Comparison of ENCODE assay signal across 15 cellular contexts in genomic region chr7:107971613-107972012, GRCh38. TPM values are rescaled to one million over a fixed set of nuclear protein-coding genes. Genes with fewer than 3 reads are reported as not detected.
DNase-seq lines count a peak whose midpoint lies in the region; ATAC-seq, FAIRE-seq and TF ChIP-seq lines count a peak whose summit lies in the region.
"Had no signal": no experiment of that assay in that cellular context is flagged by ENCODE, and none has a peak within 500 bp of the region (broad histone marks: within the 10 kb centered on the region; RNA-seq: fewer than 3 reads in every experiment).

No MANE protein-coding gene starts in this region.

- no peak for TF ChIP-seq CTCF in astrocyte (IDR thresholded peaks at IDR 0.05; ENCODE audit: insufficient read depth, low read depth, low read length)

- H3K9me3 ChIP-seq in astrocyte (ENCODE audit: insufficient read depth, low read depth, low read length) = no peaks in the 10 kb centered on the region

- peak overlapping the region; percentile 25 for H3K9ac ChIP-seq in astrocyte (ENCODE audit: low read length)
- no peak overlapping the region for H3K9ac ChIP-seq in rectal smooth muscle tissue (ENCODE audit: low read length)

- H4K20me1 ChIP-seq in astrocyte (ENCODE audit: insufficient read depth, low read length) = peaks cover 73% of the 10 kb centered on the region

- H3K36me3 Mint-ChIP-seq in astrocyte (ENCODE audit: low read depth, unreplicated experiment) = peaks cover 27% of the 10 kb centered on the region
- H3K36me3 Mint-ChIP-seq in activated CD8-positive, alpha-beta T cell treated with anti-CD3 and anti-CD28 coated beads, Interleukin-2, amount 10 ng/mL, durations not matched to agents 7 days and 5 days (ENCODE audit: low read depth) = no peaks in the 10 kb centered on the region
- H3K36me3 Mint-ChIP-seq: memory B cell had no signal

- no peaks in the 10 kb centered on the region for H3K27me3 Mint-ChIP-seq in astrocyte (ENCODE audit: low read depth, unreplicated experiment)
- H3K27me3 Mint-ChIP-seq in activated CD8-positive, alpha-beta T cell treated with anti-CD3 and anti-CD28 coated beads, Interleukin-2, amount 10 ng/mL, durations not matched to agents 7 days and 5 days (ENCODE audit: low read depth) = peaks cover 9% of the 10 kb centered on the region
- H3K27me3 Mint-ChIP-seq: activated naive CD8-positive, alpha-beta T cell treated with anti-CD3 and anti-CD28 coated beads, Interleukin-2, amount 50 U/mL, for 24 hours had no signal

- H3K27me3 ChIP-seq in astrocyte (ENCODE audit: insufficient read depth, low read length) (no peaks in the 10 kb centered on the region), rectal smooth muscle tissue (ENCODE audit: control insufficient read depth, insufficient read depth, low read length) (no peaks in the 10 kb centered on the region)

- intact Hi-C loops in left ventricle myocardium superior (cut with micrococcal nuclease) = no loop called here

- H3K27ac ChIP-seq in astrocyte (ENCODE audit: low read depth, low read length) = peak overlapping the region; percentile 28
- peak overlapping the region; percentile 80 for H3K27ac ChIP-seq in rectal smooth muscle tissue (ENCODE audit: low read depth, low read length)

- H3K9me3 Mint-ChIP-seq in astrocyte (ENCODE audit: unreplicated experiment) = no peaks in the 10 kb centered on the region
- no peaks in the 10 kb centered on the region for H3K9me3 Mint-ChIP-seq in activated CD8-positive, alpha-beta T cell treated with anti-CD3 and anti-CD28 coated beads, Interleukin-2, amount 10 ng/mL, durations not matched to agents 7 days and 5 days (ENCODE audit: insufficient read depth)
- H3K9me3 Mint-ChIP-seq: activated naive CD8-positive, alpha-beta T cell treated with anti-CD3 and anti-CD28 coated beads, Interleukin-2, amount 50 U/mL, for 24 hours; memory B cell had no signal

- H3K4me2 ChIP-seq in astrocyte (ENCODE audit: low read length) = peak overlapping the region; percentile 23

- H3K36me3 ChIP-seq in astrocyte (ENCODE audit: insufficient read depth, low read length) = peaks cover 79% of the 10 kb centered on the region
- H3K36me3 ChIP-seq in rectal smooth muscle tissue (ENCODE audit: control insufficient read depth, insufficient read depth, low read length) = peaks cover 19% of the 10 kb centered on the region

- peak overlapping the region; percentile 21 for H3K4me3 Mint-ChIP-seq in astrocyte (ENCODE audit: unreplicated experiment)
- H3K4me3 Mint-ChIP-seq in activated CD8-positive, alpha-beta T cell treated with anti-CD3 and anti-CD28 coated beads, Interleukin-2, amount 10 ng/mL, durations not matched to agents 7 days and 5 days = no peak overlapping the region
- H3K4me3 Mint-ChIP-seq: activated naive CD8-positive, alpha-beta T cell treated with anti-CD3 and anti-CD28 coated beads, Interleukin-2, amount 50 U/mL, for 24 hours; memory B cell had no signal

- no peak overlapping the region for H2AFZ ChIP-seq in astrocyte (ENCODE audit: low read depth, low read length)

- H3K4me3 ChIP-seq in astrocyte (ENCODE audit: insufficient read depth, low read depth, low read length) (no peak overlapping the region), rectal smooth muscle tissue (ENCODE audit: low read length) (no peak overlapping the region)

- DNase-seq in EH (ENCODE audit: low read depth) (peak; percentile 66), astrocyte (ENCODE audit: low read depth) (no peak), left ventricle myocardium superior (peak; percentile 68), HT-29 (ENCODE audit: low spot score) (no peak)
- no peak for DNase-seq in stimulated activated CD4-positive, alpha-beta T cell treated with anti-CD3 and anti-CD28 coated beads, Interleukin-1b, Interleukin-23, amount 100 ng/mL, for 48 hours
- DNase-seq in activated naive CD4-positive, alpha-beta T cell treated with Interleukin-2 at 50 U/mL for 16 hours = no peak
- no peak for DNase-seq in activated CD8-positive, alpha-beta T cell treated with anti-CD3 and anti-CD28 coated beads, Interleukin-2, amount 10 ng/mL, durations not matched to agents 7 days and 5 days
- DNase-seq: activated CD4-positive, alpha-beta T cell treated with anti-CD3 and anti-CD28 coated beads, Interleukin-2, amount 50 U/mL, for 1 hour; activated naive CD8-positive, alpha-beta T cell treated with anti-CD3 and anti-CD28 coated beads, Interleukin-2, amount 50 U/mL, for 24 hours; GF-D8; NCI-H1694; RPMI8226; stimulated activated CD4-positive, alpha-beta T cell treated with anti-CD3 and anti-CD28 coated beads, Interleukin-2, amount 100 ng/mL, for 48 hours had no signal

- peaks cover 18% of the 10 kb centered on the region for H3K4me1 Mint-ChIP-seq in astrocyte (ENCODE audit: low read depth, unreplicated experiment)
- no peaks in the 10 kb centered on the region for H3K4me1 Mint-ChIP-seq in activated CD8-positive, alpha-beta T cell treated with anti-CD3 and anti-CD28 coated beads, Interleukin-2, amount 10 ng/mL, durations not matched to agents 7 days and 5 days (ENCODE audit: low read depth)
- H3K4me1 Mint-ChIP-seq: activated naive CD8-positive, alpha-beta T cell treated with anti-CD3 and anti-CD28 coated beads, Interleukin-2, amount 50 U/mL, for 24 hours; memory B cell had no signal

- CTCF ChIA-PET in activated CD8-positive, alpha-beta T cell treated with anti-CD3 and anti-CD28 coated beads, Interleukin-2, amount 10 ng/mL, durations not matched to agents 7 days and 5 days (lab: Charles Lee) = no interaction called here

- peak; percentile 65 for ATAC-seq in left ventricle myocardium superior
- no peak for ATAC-seq in activated CD8-positive, alpha-beta T cell treated with anti-CD3 and anti-CD28 coated beads, Interleukin-2, amount 10 ng/mL, durations not matched to agents 7 days and 5 days
- ATAC-seq: activated naive CD8-positive, alpha-beta T cell treated with anti-CD3 and anti-CD28 coated beads, Interleukin-2, amount 50 U/mL, for 24 hours had no signal

- H3K27ac Mint-ChIP-seq in astrocyte (ENCODE audit: unreplicated experiment) = peak overlapping the region; percentile 59
- no peak overlapping the region for H3K27ac Mint-ChIP-seq in activated CD8-positive, alpha-beta T cell treated with anti-CD3 and anti-CD28 coated beads, Interleukin-2, amount 10 ng/mL, durations not matched to agents 7 days and 5 days
- H3K27ac Mint-ChIP-seq: activated naive CD8-positive, alpha-beta T cell treated with anti-CD3 and anti-CD28 coated beads, Interleukin-2, amount 50 U/mL, for 24 hours; memory B cell had no signal

- peaks cover 67% of the 10 kb centered on the region for H3K79me2 ChIP-seq in astrocyte (ENCODE audit: insufficient read depth, low read length)

- POLR2A ChIA-PET in activated CD8-positive, alpha-beta T cell treated with anti-CD3 and anti-CD28 coated beads, Interleukin-2, amount 10 ng/mL, durations not matched to agents 7 days and 5 days (lab: Charles Lee) = no interaction called here

- FAIRE-seq in astrocyte (lab: Jason Lieb, UNC) = no peak

- H3K4me1 ChIP-seq in astrocyte (ENCODE audit: insufficient read depth, low read length) (peaks cover 29% of the 10 kb centered on the region), rectal smooth muscle tissue (ENCODE audit: control insufficient read depth, insufficient read depth, low read length) (peaks cover 9% of the 10 kb centered on the region)

RNA-seq across cellular contexts. Expression of gene LAMB1, which starts 31.3 kb away (rescaled TPM):
- total RNA-seq in astrocyte (403 and 411 TPM in 2 replicates), left ventricle myocardium superior (56.1 TPM)
- total RNA-seq in HT-29 (2014; rRNA removed; shearing (Covaris generic)) = 29.4 and 46.6 TPM in 2 replicates
- not detected for total RNA-seq in activated CD8-positive, alpha-beta T cell treated with anti-CD3 and anti-CD28 coated beads, Interleukin-2, amount 10 ng/mL, durations not matched to agents 7 days and 5 days

Comparison
In these comparisons a context has a peak if more than half of its experiments do, and no peak if none do; other contexts are left out.
1. DNase-seq: peak in EH (single experiment) and left ventricle myocardium superior (single experiment); none in astrocyte (single experiment), HT-29 (single experiment), stimulated activated CD4-positive, alpha-beta T cell treated with anti-CD3 and anti-CD28 coated beads, Interleukin-1b, Interleukin-23, amount 100 ng/mL, for 48 hours (single experiment), activated naive CD4-positive, alpha-beta T cell treated with Interleukin-2 at 50 U/mL for 16 hours (single experiment) and activated CD8-positive, alpha-beta T cell treated with anti-CD3 and anti-CD28 coated beads, Interleukin-2, amount 10 ng/mL, durations not matched to agents 7 days and 5 days (single experiment).
2. RNA of gene LAMB1, which starts 31.3 kb away (total RNA-seq): 403 to 411 TPM in astrocyte, 56.1 TPM in left ventricle myocardium superior (single experiment) and 29.4 to 46.6 TPM in HT-29; not detected in activated CD8-positive, alpha-beta T cell treated with anti-CD3 and anti-CD28 coated beads, Interleukin-2, amount 10 ng/mL, durations not matched to agents 7 days and 5 days; every median in the first group is over 10 times any median in the second.